In genomic region chr17:74528491-74529199, GRCh38 we compare ENCODE assay signal across 9 cellular contexts. TPM values are rescaled to one million over a fixed set of nuclear protein-coding genes. Genes with fewer than 3 reads are reported as not detected.
DNase-seq lines count a peak whose midpoint lies in the region; ATAC-seq and TF ChIP-seq lines count a peak whose summit lies in the region.
"Had no signal": no experiment of that assay in that cellular context is flagged by ENCODE, and none has a peak within 500 bp of the region (broad histone marks: within the 10 kb centered on the region; RNA-seq: fewer than 3 reads in every experiment).

No MANE protein-coding gene starts in this region.

- ATAC-seq in GM18873 (IDR thresholded peaks at IDR 0.05; ENCODE audit: low FRiP score, unreplicated experiment) (peak; percentile 68), HG02798 (IDR thresholded peaks at IDR 0.05; ENCODE audit: poor library complexity, unreplicated experiment) (peak; percentile 82), PC-3 (no peak)

- BruUV-seq in PC-3 (replicated peaks; lab: Mats Ljungman, UMichigan): no TSS peak

- H3F3A ChIP-seq in PC-3 (ENCODE audit: low read length, unreplicated experiment): no peaks in the 10 kb centered on the region

- H3K4me2 ChIP-seq in PC-3 (ENCODE audit: low read length): no peak overlapping the region

- no peaks in the 10 kb centered on the region for H4K20me1 ChIP-seq in PC-3 (ENCODE audit: low read length)

- no peaks in the 10 kb centered on the region for H3K9me2 ChIP-seq in PC-3 (replicated peaks; ENCODE audit: low read length)

- TF ChIP-seq CTCF in brain microvascular endothelial cell (IDR thresholded peaks at IDR 0.05; ENCODE audit: low read depth, low read length, missing control alignments) (no peak), PC-3 (conservative IDR thresholded peaks at IDR 0.05; ENCODE audit: low read depth, low read length) (no peak)

- POLR2A ChIA-PET in PC-3 (lab: Charles Lee; ENCODE audit: unreplicated experiment): no interaction called here

- DNase-seq in SIG-M5 (lab: John Stamatoyannopoulos, UW): peak; percentile 99
- DNase-seq in posterior vena cava (ENCODE audit: low spot score): peak; percentile 44
- DNase-seq in brain microvascular endothelial cell: no peak
- DNase-seq in DMS79 (lab: John Stamatoyannopoulos, UW): no peak
- no peak for DNase-seq in GM19238 (ENCODE audit: insufficient read length, low spot score)
- no peak for DNase-seq in PC-3

- no peaks in the 10 kb centered on the region for H3K79me2 ChIP-seq in PC-3 (ENCODE audit: low read length)

- intact Hi-C loops in posterior vena cava (cut with DNase I) (no loop called here), PC-3 (cut with micrococcal nuclease) (no loop called here)

- H3K36me3 ChIP-seq in brain microvascular endothelial cell (replicated peaks) (no peaks in the 10 kb centered on the region), PC-3 (ENCODE audit: low read depth, low read length) (no peaks in the 10 kb centered on the region)

- in situ Hi-C loops in brain microvascular endothelial cell (cut with HindIII; ENCODE audit: low pct_ligation_motif_present, low sequenced_read_pairs): no loop called here

- H2AFZ ChIP-seq in PC-3 (ENCODE audit: low read length): no peak overlapping the region

- no peak overlapping the region for H3K27ac ChIP-seq in brain microvascular endothelial cell
- no peak overlapping the region for H3K27ac ChIP-seq in PC-3 (ENCODE audit: low read length)

- H3K27me3 ChIP-seq in brain microvascular endothelial cell (replicated peaks) (no peaks in the 10 kb centered on the region), PC-3 (ENCODE audit: low read length) (peaks cover 78% of the 10 kb centered on the region)

- no peak overlapping the region for H3K9ac ChIP-seq in PC-3 (ENCODE audit: low read length)

- no peaks in the 10 kb centered on the region for H3K9me3 ChIP-seq in PC-3 (ENCODE audit: low read length)

- H3K4me3 ChIP-seq in brain microvascular endothelial cell (ENCODE audit: low read depth, low read length) (no peak overlapping the region), PC-3 (ENCODE audit: low read length) (no peak overlapping the region)

- CTCF ChIA-PET in PC-3 (lab: Charles Lee): no interaction called here

- H3K4me1 ChIP-seq in PC-3 (ENCODE audit: insufficient read depth, low read length): no peaks in the 10 kb centered on the region

RNA-seq across cellular contexts. Expression of gene CD300LB, which starts 2.6 kb away (rescaled TPM):
- total RNA-seq in posterior vena cava (under 1 TPM; 0.23 to 0.62 TPM), PC-3 (2014; rRNA removed) (not detected in 2 replicates)
- total RNA-seq: glomerular endothelial cell had no signal

RNA-seq across cellular contexts. Expression of gene CD300C, which starts 17.3 kb away (rescaled TPM):
- total RNA-seq in posterior vena cava (1 to 10 TPM; 2.1 to 4.7 TPM), PC-3 (2014; rRNA removed) (not detected in 2 replicates)
- total RNA-seq: glomerular endothelial cell had no signal

RNA-seq across cellular contexts. Expression of gene CD300H, which starts 38.7 kb away (rescaled TPM):
- 1 to 10 TPM in 1 of 2 donors, not detected in 1; 1.2 TPM for total RNA-seq in posterior vena cava
- not detected in 2 replicates for total RNA-seq in PC-3 (2014; rRNA removed)
- total RNA-seq: glomerular endothelial cell had no signal

Comparison
In these comparisons a context has a peak if more than half of its experiments do, and no peak if none do; other contexts are left out.
1. DNase-seq: peak in SIG-M5 (single experiment) and posterior vena cava (single experiment); none in brain microvascular endothelial cell (single experiment), DMS79 (single experiment), GM19238 (single experiment) and PC-3 (single experiment).